17 cellular contexts compared by ENCODE assay signal in genomic region chr15:35450492-35450891, GRCh38.
A peak's percentile ranks its signal among the peaks of the same experiment; 100 is the strongest.
DNase-seq lines count a peak whose midpoint lies in the region; ATAC-seq and TF ChIP-seq lines count a peak whose summit lies in the region.
"Had no signal": no experiment of that assay in that cellular context is flagged by ENCODE, and none has a peak within 500 bp of the region (broad histone marks: within the 10 kb centered on the region; RNA-seq: fewer than 3 reads in every experiment).

No MANE protein-coding gene starts in this region.

- H3K27ac ChIP-seq in mesenchymal stem cell (ENCODE audit: low read length, poor library complexity, severe bottlenecking) (no peak overlapping the region), tibial nerve (peak overlapping the region in 1 of 4 donors; percentile 40)
- H3K27ac ChIP-seq: dorsolateral prefrontal cortex, WERI-Rb-1 had no signal

- no peaks in the 10 kb centered on the region for H3K36me3 Mint-ChIP-seq in T-helper 2 cell treated with Interferon-gamma antibody and Interleukin-4, amounts not matched to agents 5 μg/mL and 100 μg/mL, for 36 hours (ENCODE audit: low read depth)

- no peak for TF ChIP-seq EP300 in tibial nerve (IDR thresholded peaks at IDR 0.05)

- no peak for TF ChIP-seq CTCF in BJ (IDR thresholded peaks at IDR 0.05; ENCODE audit: insufficient read depth, low read depth, low read length)
- TF ChIP-seq CTCF in tibial nerve (IDR thresholded peaks at IDR 0.05) = no peak

- H2BK120ac ChIP-seq in mesenchymal stem cell (ENCODE audit: low read depth, low read length) = no peak overlapping the region

- no peaks in the 10 kb centered on the region for H3K79me1 ChIP-seq in mesenchymal stem cell (replicated peaks; ENCODE audit: low read length, poor library complexity, severe bottlenecking)

- no peak overlapping the region for H3K27ac Mint-ChIP-seq in T-helper 2 cell treated with Interferon-gamma antibody and Interleukin-4, amounts not matched to agents 5 μg/mL and 100 μg/mL, for 36 hours
- H3K27ac Mint-ChIP-seq: activated T-helper 2 cell treated with anti-CD3 and anti-CD28 coated beads, Interferon-gamma antibody, Interleukin-2, Interleukin-4, amounts not matched to agents 10 μg/mL and 5 μg/mL and 100 μg/mL, durations not matched to agents 14 hours and 24 hours and 36 hours; IgD-negative memory B cell; stimulated activated memory B cell treated with anti-CD40 and anti-IgM and Interleukin-4, amounts not matched to agents 10 μg/mL and 1 μg/mL and 100 μg/mL, for 72 hours had no signal

- TF ChIP-seq POLR2A in tibial nerve (IDR thresholded peaks at IDR 0.05) = no peak

- H2BK15ac ChIP-seq in mesenchymal stem cell (ENCODE audit: low read depth, poor library complexity, severe bottlenecking) = no peak overlapping the region

- no peaks in the 10 kb centered on the region for H3K4me1 Mint-ChIP-seq in T-helper 2 cell treated with Interferon-gamma antibody and Interleukin-4, amounts not matched to agents 5 μg/mL and 100 μg/mL, for 36 hours (ENCODE audit: low read depth)
- H3K4me1 Mint-ChIP-seq: IgD-negative memory B cell; stimulated activated memory B cell treated with anti-CD40 and anti-IgM and Interleukin-4, amounts not matched to agents 10 μg/mL and 1 μg/mL and 100 μg/mL, for 72 hours had no signal

- H3K4me2 ChIP-seq in mesenchymal stem cell (ENCODE audit: low read length, poor library complexity, severe bottlenecking) = no peak overlapping the region

- H3K9ac ChIP-seq in mesenchymal stem cell (ENCODE audit: low read length) = peak overlapping the region; percentile 64

- H3K27me3 ChIP-seq in BJ (ENCODE audit: control insufficient read depth, insufficient read depth, low read length) = no peaks in the 10 kb centered on the region
- no peaks in the 10 kb centered on the region for H3K27me3 ChIP-seq in mesenchymal stem cell (ENCODE audit: control insufficient read depth in 1 of 2, insufficient read depth in 1 of 2, low read length in 2 of 2)
- no peaks in the 10 kb centered on the region for H3K27me3 ChIP-seq in tibial nerve
- H3K27me3 ChIP-seq: BE2C, dorsolateral prefrontal cortex had no signal

- no peak overlapping the region for H2BK5ac ChIP-seq in mesenchymal stem cell (ENCODE audit: low read depth, low read length, poor library complexity, severe bottlenecking)

- no peak overlapping the region for H4K8ac ChIP-seq in mesenchymal stem cell (ENCODE audit: low read length)

- no peak overlapping the region for H2BK12ac ChIP-seq in mesenchymal stem cell (ENCODE audit: low read length in 2 of 2)

- H3K4ac ChIP-seq in mesenchymal stem cell (ENCODE audit: low read depth in 1 of 2, low read length in 2 of 2) = no peak overlapping the region

- DNase-seq in BJ (ENCODE audit: low read depth) (peak; percentile 20), M059J (ENCODE audit: low read depth) (peak; percentile 16), dermis blood vessel endothelial cell (peak; percentile 13), mesenchymal stem cell (no peak), NCI-H1694 treated with DMSO at 0.1 percent for 48 hours (lab: John Stamatoyannopoulos, UW) (no peak), tibial nerve (ENCODE audit: low spot score in 2 of 2) (no peak)
- DNase-seq in T-helper 2 cell treated with Interferon-gamma antibody and Interleukin-4, amounts not matched to agents 5 μg/mL and 100 μg/mL, for 36 hours (ENCODE audit: low spot score) = no peak
- DNase-seq: BE2C, dorsolateral prefrontal cortex, NCI-H1092, NCI-H2227 treated with DMSO at 0.1 percent for 48 hours, nucleus accumbens, WERI-Rb-1 had no signal

- no CpG with 5 or more reads among the region's 1 CpG for WGBS in mesenchymal stem cell
- 62 to 63% methylated on average over 1 of the region's 1 CpG for WGBS in tibial nerve, 2 donors

- H3K27me3 Mint-ChIP-seq in T-helper 2 cell treated with Interferon-gamma antibody and Interleukin-4, amounts not matched to agents 5 μg/mL and 100 μg/mL, for 36 hours (ENCODE audit: low read depth) = no peaks in the 10 kb centered on the region
- H3K27me3 Mint-ChIP-seq: IgD-negative memory B cell; stimulated activated memory B cell treated with anti-CD40 and anti-IgM and Interleukin-4, amounts not matched to agents 10 μg/mL and 1 μg/mL and 100 μg/mL, for 72 hours had no signal

- H3K4me3 Mint-ChIP-seq in T-helper 2 cell treated with Interferon-gamma antibody and Interleukin-4, amounts not matched to agents 5 μg/mL and 100 μg/mL, for 36 hours = no peak overlapping the region
- H3K4me3 Mint-ChIP-seq: IgD-negative memory B cell; stimulated activated memory B cell treated with anti-CD40 and anti-IgM and Interleukin-4, amounts not matched to agents 10 μg/mL and 1 μg/mL and 100 μg/mL, for 72 hours had no signal

- H4K91ac ChIP-seq in mesenchymal stem cell (ENCODE audit: low read length) = no peak overlapping the region

- H3K4me3 ChIP-seq in BJ (ENCODE audit: low read depth, low read length) = no peak overlapping the region
- H3K4me3 ChIP-seq in mesenchymal stem cell (ENCODE audit: insufficient read depth in 1 of 2, low read depth in 1 of 2, low read length in 2 of 2) = no peak overlapping the region
- no peak overlapping the region for H3K4me3 ChIP-seq in tibial nerve
- H3K4me3 ChIP-seq: dorsolateral prefrontal cortex had no signal

- no peak overlapping the region for H3K14ac ChIP-seq in mesenchymal stem cell (ENCODE audit: low read length in 2 of 2)

- H3K36me3 ChIP-seq in BJ (ENCODE audit: control insufficient read depth, insufficient read depth, low read length) (no peaks in the 10 kb centered on the region), mesenchymal stem cell (ENCODE audit: control insufficient read depth in 1 of 2, insufficient read depth in 2 of 2, low read depth in 1 of 2, low read length in 2 of 2) (no peaks in the 10 kb centered on the region), tibial nerve (peaks cover 0 to 3% (median 0%) of the 10 kb centered on the region in 3 donors)
- H3K36me3 ChIP-seq: BE2C, WERI-Rb-1 had no signal

- H3K9me3 Mint-ChIP-seq in T-helper 2 cell treated with Interferon-gamma antibody and Interleukin-4, amounts not matched to agents 5 μg/mL and 100 μg/mL, for 36 hours = no peaks in the 10 kb centered on the region
- H3K9me3 Mint-ChIP-seq: activated T-helper 2 cell treated with anti-CD3 and anti-CD28 coated beads, Interferon-gamma antibody, Interleukin-2, Interleukin-4, amounts not matched to agents 10 μg/mL and 5 μg/mL and 100 μg/mL, durations not matched to agents 14 hours and 24 hours and 36 hours; IgD-negative memory B cell; stimulated activated memory B cell treated with anti-CD40 and anti-IgM and Interleukin-4, amounts not matched to agents 10 μg/mL and 1 μg/mL and 100 μg/mL, for 72 hours had no signal

- H3K9me3 ChIP-seq in mesenchymal stem cell (ENCODE audit: control insufficient read depth, low read length) (no peaks in the 10 kb centered on the region), tibial nerve (no peaks in the 10 kb centered on the region)
- H3K9me3 ChIP-seq: BE2C had no signal

- H2AFZ ChIP-seq in mesenchymal stem cell (ENCODE audit: low read depth, low read length) = no peak overlapping the region

- no peak overlapping the region for H3K18ac ChIP-seq in mesenchymal stem cell (ENCODE audit: low read depth in 1 of 2, low read length in 2 of 2)

- no peak overlapping the region for H3K23ac ChIP-seq in mesenchymal stem cell (ENCODE audit: low read length in 2 of 2)

- no peaks in the 10 kb centered on the region for H3K4me1 ChIP-seq in mesenchymal stem cell (ENCODE audit: control insufficient read depth, insufficient read depth, low read depth, low read length)
- peaks cover 0 to 7% (median 3%) of the 10 kb centered on the region in 4 donors for H3K4me1 ChIP-seq in tibial nerve

- ATAC-seq in HG02840 (IDR thresholded peaks at IDR 0.05; ENCODE audit: low FRiP score, unreplicated experiment) = no peak
- ATAC-seq: stimulated activated memory B cell treated with anti-CD40 and anti-IgM and Interleukin-4, amounts not matched to agents 10 μg/mL and 1 μg/mL and 100 μg/mL, for 72 hours had no signal

- H2AK5ac ChIP-seq in mesenchymal stem cell (ENCODE audit: low read length, severe bottlenecking) = no peak overlapping the region

- POLR2A ChIA-PET in BJ (lab: Charles Lee) = no interaction called here

- CTCF ChIA-PET in BJ (lab: Yijun Ruan, JAX) = interaction anchor here (0.7 to 1.2 kb wide), 2 partner anchors 22 to 162 kb away, joined by 3 to 6 read pairs; no protein-coding TSS in a partner anchor

Comparison
In these comparisons a context has a peak if more than half of its experiments do, and no peak if none do; other contexts are left out.
1. DNase-seq: peak in BJ (single experiment), M059J (single experiment) and dermis blood vessel endothelial cell (single experiment); none in mesenchymal stem cell (single experiment), NCI-H1694 treated with DMSO at 0.1 percent for 48 hours (single experiment), T-helper 2 cell treated with Interferon-gamma antibody and Interleukin-4, amounts not matched to agents 5 μg/mL and 100 μg/mL, for 36 hours (single experiment) and tibial nerve (0 of 2).